ENCODE assay signal across 23 cellular contexts in genomic region chr18:53747761-53748160, GRCh38.
"Had no signal": no experiment of that assay in that cellular context is flagged by ENCODE, and none has a peak within 500 bp of the region (broad histone marks: within the 10 kb centered on the region; RNA-seq: fewer than 3 reads in every experiment).

No MANE protein-coding gene starts in this region.

- H3K4me2 ChIP-seq: hepatocyte had no signal

- H3K9me3 ChIP-seq: esophagus squamous epithelium, gastroesophageal sphincter, prostate gland, right atrium auricular region, thoracic aorta, transverse colon, upper lobe of right lung, uterus had no signal

- DNase-seq: effector memory CD8-positive, alpha-beta T cell; erythroblast; esophagus squamous epithelium; foreskin keratinocyte; heart left ventricle; left cardiac atrium; left lung; naive thymus-derived CD8-positive, alpha-beta T cell; nephron progenitor cell; nucleus accumbens; stimulated activated CD4-positive, alpha-beta T cell treated with anti-CD3 and anti-CD28 coated beads, Interleukin-4, amount 100 ng/mL, for 4 hours; stimulated activated naive CD8-positive, alpha-beta T cell treated with anti-CD3 and anti-CD28 coated beads, Interleukin-15, Interleukin-2, amounts not matched to agents 100 U/mL and 50 U/mL, for 24 hours; transverse colon; upper lobe of right lung; uterus had no signal

- H3K27me3 ChIP-seq: esophagus squamous epithelium, foreskin keratinocyte, gastroesophageal sphincter, heart left ventricle, hepatocyte, left lung, right atrium auricular region, transverse colon, upper lobe of right lung, uterus had no signal

- H3K27ac ChIP-seq: coronary artery, esophagus squamous epithelium, foreskin keratinocyte, gastroesophageal sphincter, heart left ventricle, hepatocyte, left lung, prostate gland, right atrium auricular region, thoracic aorta, transverse colon, upper lobe of right lung, uterus had no signal

- ATAC-seq: effector memory CD8-positive, alpha-beta T cell; foreskin keratinocyte; gastroesophageal sphincter; heart left ventricle; left cardiac atrium; left lung; naive thymus-derived CD8-positive, alpha-beta T cell; sciatic nerve; stimulated activated memory B cell treated with anti-CD40 and anti-IgM and Interleukin-4, amounts not matched to agents 10 μg/mL and 1 μg/mL and 100 μg/mL, for 72 hours; stimulated activated naive CD8-positive, alpha-beta T cell treated with anti-CD3 and anti-CD28 coated beads, Interleukin-15, Interleukin-2, amounts not matched to agents 100 U/mL and 50 U/mL, for 24 hours; upper lobe of right lung had no signal

- H3K4me3 ChIP-seq: coronary artery, esophagus squamous epithelium, gastroesophageal sphincter, heart left ventricle, hepatocyte, left lung, prostate gland, right atrium auricular region, thoracic aorta, transverse colon, upper lobe of right lung, uterus had no signal

- H3K4me1 ChIP-seq: esophagus squamous epithelium, gastroesophageal sphincter, heart left ventricle, left lung, prostate gland, right atrium auricular region, upper lobe of right lung, uterus had no signal

- H3K36me3 ChIP-seq: esophagus squamous epithelium, gastroesophageal sphincter, heart left ventricle, left lung, prostate gland, right atrium auricular region, thoracic aorta, transverse colon, upper lobe of right lung, uterus had no signal

- H2AFZ ChIP-seq: hepatocyte had no signal
